ENCODE assay signal across 3 cellular contexts in the genomic region with DNA sequence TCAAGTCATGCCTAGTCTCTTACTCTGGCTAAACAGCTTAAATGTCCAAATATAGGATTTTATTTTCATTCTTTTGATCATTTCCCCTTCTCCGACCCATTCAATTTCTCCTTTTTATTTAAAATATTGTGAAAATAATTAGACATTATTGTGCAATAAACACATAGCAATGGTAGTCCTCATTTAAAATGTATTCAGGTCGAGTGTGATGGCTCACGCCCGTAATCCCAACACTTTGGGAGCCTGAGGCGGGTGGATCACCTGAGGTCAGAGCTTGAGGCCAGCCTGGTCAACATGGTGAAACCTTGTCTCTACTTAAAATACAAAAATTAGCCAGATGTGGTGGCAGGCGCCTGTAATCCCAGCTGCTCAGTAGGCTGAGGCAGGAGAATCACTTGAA.
TF ChIP-seq lines count a peak whose summit lies in the region.

No MANE protein-coding gene starts in this region.

TF ChIP-seq in HepG2, 621 proteins besides CTCF, POLR2A, EP300 and RAD21:
- TF ChIP-seq FOXA1 (IDR thresholded peaks at IDR 0.05), result no peak
- no peak for TF ChIP-seq FOXA1 (CRISPR knock-in tag; IDR thresholded peaks at IDR 0.05)
- TF ChIP-seq CEBPB (IDR thresholded peaks at IDR 0.05; ENCODE audit: borderline replicate concordance, low read depth, low read length), result peak; percentile 51; the same call in 1 of the 2 replicates
TF ChIP-seq in HepG2: peak in this region for 1.

TF ChIP-seq in IMR-90, 13 proteins besides CTCF, POLR2A, EP300 and RAD21:
- TF ChIP-seq MAZ (IDR thresholded peaks at IDR 0.05; ENCODE audit: borderline replicate concordance, low read depth, low read length) (no peak), CEBPB (IDR thresholded peaks at IDR 0.05; ENCODE audit: low read depth, low read length) (peak; percentile 62)

TF ChIP-seq in K562, 482 proteins besides CTCF, POLR2A, EP300 and RAD21:
- TF ChIP-seq CEBPG (CRISPR knock-in tag; IDR thresholded peaks at IDR 0.05) (no peak), CEBPG (tag; conservative IDR thresholded peaks at IDR 0.05 in 1 of 2, IDR thresholded peaks at IDR 0.05 in 1 of 2) (peak in 1 of 2 experiments; percentile 63; a peak in 2 of 4 replicates), CEBPB (tag; IDR thresholded peaks at IDR 0.05) (peak; percentile 65), TAL1 (IDR thresholded peaks at IDR 0.05) (no peak)
